ENCODE assay signal across 10 cellular contexts in genomic region chr5:139138790-139139189, GRCh38. TPM values are rescaled to one million over a fixed set of nuclear protein-coding genes. Genes with fewer than 3 reads are reported as not detected.
DNase-seq lines count a peak whose midpoint lies in the region; ATAC-seq and TF ChIP-seq lines count a peak whose summit lies in the region.
"Had no signal": no experiment of that assay in that cellular context is flagged by ENCODE, and none has a peak within 500 bp of the region (broad histone marks: within the 10 kb centered on the region; RNA-seq: fewer than 3 reads in every experiment).

No MANE protein-coding gene starts in this region.

- H3K27ac ChIP-seq in RWPE2 (ENCODE audit: poor library complexity, severe bottlenecking) (no peak overlapping the region), tibial nerve (peak overlapping the region in 1 of 4 donors; percentile 8)

- 55 to 56% methylated on average over 4 of the region's 4 CpGs for WGBS in tibial nerve, 2 donors

- no peak for TF ChIP-seq CTCF in RWPE2 (IDR thresholded peaks at IDR 0.05; ENCODE audit: poor library complexity, severe bottlenecking)
- TF ChIP-seq CTCF in tibial nerve (IDR thresholded peaks at IDR 0.05): no peak

- H3K4me1 Mint-ChIP-seq in stimulated activated naive B cell treated with anti-CD40 and anti-IgM and Interleukin-4, amounts not matched to agents 10 μg/mL and 1 μg/mL and 100 μg/mL, for 72 hours: peaks cover 39 to 51% of the 10 kb centered on the region in 2 donors

- DNase-seq in HPDE6-E6E7 (ENCODE audit: extremely low spot score): peak; percentile 44
- DNase-seq in RWPE2 (ENCODE audit: low spot score): no peak
- DNase-seq in Right ventricle myocardium superior: peak; percentile 54
- peak; percentile 5 for DNase-seq in stimulated activated naive B cell treated with anti-CD40 and anti-IgM and Interleukin-4, amounts not matched to agents 10 μg/mL and 1 μg/mL and 100 μg/mL, for 72 hours
- DNase-seq in posterior vena cava (ENCODE audit: low spot score): no peak
- no peak for DNase-seq in D341Med (ENCODE audit: low spot score)
- no peak for DNase-seq in tibial nerve (ENCODE audit: low spot score in 2 of 2)
- DNase-seq: stimulated activated CD8-positive, alpha-beta memory T cell treated with anti-CD3 and anti-CD28 coated beads, Interleukin-4, amount 100 ng/mL, for 48 hours had no signal

- TF ChIP-seq EP300 in tibial nerve (IDR thresholded peaks at IDR 0.05): no peak

- ATAC-seq in RWPE2 (ENCODE audit: low read depth) (peak; percentile 89), Right ventricle myocardium superior (ENCODE audit: poor library complexity) (peak; percentile 82), GM19395 (IDR thresholded peaks at IDR 0.05; ENCODE audit: unreplicated experiment) (no peak)
- peak; percentile 73 to 75 for ATAC-seq in stimulated activated naive B cell treated with anti-CD40 and anti-IgM and Interleukin-4, amounts not matched to agents 10 μg/mL and 1 μg/mL and 100 μg/mL, for 72 hours (replicated peaks)

- no peak for TF ChIP-seq POLR2A in tibial nerve (IDR thresholded peaks at IDR 0.05)

- H3K9me3 ChIP-seq in RWPE2 (ENCODE audit: severe bottlenecking): no peaks in the 10 kb centered on the region
- no peaks in the 10 kb centered on the region for H3K9me3 ChIP-seq in tibial nerve

- peaks cover 0 to 2% of the 10 kb centered on the region in 2 donors for H3K9me3 Mint-ChIP-seq in stimulated activated naive B cell treated with anti-CD40 and anti-IgM and Interleukin-4, amounts not matched to agents 10 μg/mL and 1 μg/mL and 100 μg/mL, for 72 hours
- H3K9me3 Mint-ChIP-seq: activated naive CD4-positive, alpha-beta T cell treated with anti-CD3 and anti-CD28 coated beads, Interleukin-2, amount 50 U/mL, for 24 hours had no signal

- H3K27ac Mint-ChIP-seq in stimulated activated naive B cell treated with anti-CD40 and anti-IgM and Interleukin-4, amounts not matched to agents 10 μg/mL and 1 μg/mL and 100 μg/mL, for 72 hours: peak overlapping the region; percentile 25
- H3K27ac Mint-ChIP-seq: activated naive CD4-positive, alpha-beta T cell treated with anti-CD3 and anti-CD28 coated beads, Interleukin-2, amount 50 U/mL, for 24 hours had no signal

- H3K4me3 ChIP-seq in RWPE2 (ENCODE audit: severe bottlenecking) (no peak overlapping the region), tibial nerve (no peak overlapping the region)

- intact Hi-C loops in Right ventricle myocardium superior (cut with DNase I) (no loop called here), posterior vena cava (cut with DNase I) (no loop called here)

- peak overlapping the region; percentile 25 to 48 for H3K4me3 Mint-ChIP-seq in stimulated activated naive B cell treated with anti-CD40 and anti-IgM and Interleukin-4, amounts not matched to agents 10 μg/mL and 1 μg/mL and 100 μg/mL, for 72 hours
- H3K4me3 Mint-ChIP-seq: activated naive CD4-positive, alpha-beta T cell treated with anti-CD3 and anti-CD28 coated beads, Interleukin-2, amount 50 U/mL, for 24 hours had no signal

- no peaks in the 10 kb centered on the region for H3K27me3 Mint-ChIP-seq in stimulated activated naive B cell treated with anti-CD40 and anti-IgM and Interleukin-4, amounts not matched to agents 10 μg/mL and 1 μg/mL and 100 μg/mL, for 72 hours
- H3K27me3 Mint-ChIP-seq: activated naive CD4-positive, alpha-beta T cell treated with anti-CD3 and anti-CD28 coated beads, Interleukin-2, amount 50 U/mL, for 24 hours had no signal

- H3K27me3 ChIP-seq in RWPE2 (ENCODE audit: insufficient read depth, poor library complexity, severe bottlenecking): no peaks in the 10 kb centered on the region
- no peaks in the 10 kb centered on the region for H3K27me3 ChIP-seq in tibial nerve

- H3K36me3 Mint-ChIP-seq in stimulated activated naive B cell treated with anti-CD40 and anti-IgM and Interleukin-4, amounts not matched to agents 10 μg/mL and 1 μg/mL and 100 μg/mL, for 72 hours: peaks cover 10 to 11% of the 10 kb centered on the region in 2 donors
- H3K36me3 Mint-ChIP-seq: activated naive CD4-positive, alpha-beta T cell treated with anti-CD3 and anti-CD28 coated beads, Interleukin-2, amount 50 U/mL, for 24 hours had no signal

- no peaks in the 10 kb centered on the region for H3K36me3 ChIP-seq in RWPE2 (ENCODE audit: low read depth)
- H3K36me3 ChIP-seq in tibial nerve: no peaks in the 10 kb centered on the region

- no peaks in the 10 kb centered on the region for H3K4me1 ChIP-seq in RWPE2 (ENCODE audit: insufficient read depth, poor library complexity, severe bottlenecking)
- H3K4me1 ChIP-seq in tibial nerve: peaks cover 0 to 55% (median 27%) of the 10 kb centered on the region in 4 donors

RNA-seq across cellular contexts. Expression of gene SIL1, which starts 59.4 kb away (rescaled TPM):
- total RNA-seq in Right ventricle myocardium superior (42.1 TPM), posterior vena cava (10 to 100 TPM; 42.8 to 55.1 TPM), tibial nerve (10 to 100 TPM; 41.4 to 63.1 (median 52.8) TPM)

Comparison
In these comparisons a context has a peak if more than half of its experiments do, and no peak if none do; other contexts are left out.
1. DNase-seq: peak in HPDE6-E6E7 (single experiment), Right ventricle myocardium superior (single experiment) and stimulated activated naive B cell treated with anti-CD40 and anti-IgM and Interleukin-4, amounts not matched to agents 10 μg/mL and 1 μg/mL and 100 μg/mL, for 72 hours (single experiment); none in RWPE2 (single experiment), posterior vena cava (single experiment), D341Med (single experiment) and tibial nerve (0 of 2).